Comparison of ENCODE assay signal across 1 cellular context in the genomic region with DNA sequence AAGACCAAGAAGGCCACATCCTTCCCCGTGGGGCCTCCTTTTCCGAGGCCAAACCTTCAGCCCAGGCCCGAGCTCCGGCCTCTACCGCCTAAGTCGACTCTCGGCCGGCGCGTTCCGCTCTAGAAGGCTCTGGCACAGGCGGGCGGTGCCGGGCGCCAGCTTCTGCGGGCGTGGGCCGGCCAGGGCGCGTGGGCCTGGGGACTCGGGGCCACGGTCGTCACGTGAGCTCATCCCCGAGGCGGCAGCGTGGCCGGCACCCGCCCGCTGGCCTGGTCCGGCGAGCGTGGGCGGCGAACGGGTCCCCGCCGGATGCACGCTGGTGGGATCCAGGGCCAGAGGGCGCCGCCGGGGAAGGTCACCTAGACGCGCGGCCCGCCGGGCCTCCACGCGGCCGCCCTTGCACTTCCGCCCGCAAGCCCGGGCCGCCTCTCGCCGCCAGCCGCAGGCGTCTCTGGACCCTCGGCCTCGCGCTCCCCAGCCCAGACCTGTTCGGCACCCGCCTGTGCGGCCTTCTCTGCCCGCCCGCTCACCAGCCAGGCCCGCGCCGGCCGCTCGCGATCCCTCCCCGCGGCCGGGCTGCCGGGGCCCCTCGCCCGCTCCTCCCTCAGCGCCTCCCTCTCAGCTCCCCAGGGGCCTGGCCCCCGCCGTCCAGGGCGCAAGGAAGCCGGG.
A peak's percentile ranks its signal among the peaks of the same experiment; 100 is the strongest.
TF ChIP-seq lines count a peak whose summit lies in the region.

No MANE protein-coding gene starts in this region.

TF ChIP-seq in HepG2, 621 proteins besides CTCF, POLR2A, EP300 and RAD21 (continued from another document and continues in another):
- TF ChIP-seq, protein P1, sequence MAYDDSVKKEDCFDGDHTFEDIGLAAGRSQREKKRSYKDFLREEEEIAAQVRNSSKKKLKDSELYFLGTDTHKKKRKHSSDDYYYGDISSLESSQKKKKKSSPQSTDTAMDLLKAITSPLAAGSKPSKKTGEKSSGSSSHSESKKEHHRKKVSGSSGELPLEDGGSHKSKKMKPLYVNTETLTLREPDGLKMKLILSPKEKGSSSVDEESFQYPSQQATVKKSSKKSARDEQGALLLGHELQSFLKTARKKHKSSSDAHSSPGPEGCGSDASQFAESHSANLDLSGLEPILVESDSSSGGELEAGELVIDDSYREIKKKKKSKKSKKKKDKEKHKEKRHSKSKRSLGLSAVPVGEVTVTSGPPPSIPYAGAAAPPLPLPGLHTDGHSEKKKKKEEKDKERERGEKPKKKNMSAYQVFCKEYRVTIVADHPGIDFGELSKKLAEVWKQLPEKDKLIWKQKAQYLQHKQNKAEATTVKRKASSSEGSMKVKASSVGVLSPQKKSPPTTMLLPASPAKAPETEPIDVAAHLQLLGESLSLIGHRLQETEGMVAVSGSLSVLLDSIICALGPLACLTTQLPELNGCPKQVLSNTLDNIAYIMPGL (CRISPR knock-in tag; IDR thresholded peaks at IDR 0.05; ENCODE audit: borderline replicate concordance in 1 of 2, low read depth in 1 of 2), result peak in 1 of 2 experiments; percentile 67; a peak in 1 of 4 replicates
- TF ChIP-seq, protein P2, sequence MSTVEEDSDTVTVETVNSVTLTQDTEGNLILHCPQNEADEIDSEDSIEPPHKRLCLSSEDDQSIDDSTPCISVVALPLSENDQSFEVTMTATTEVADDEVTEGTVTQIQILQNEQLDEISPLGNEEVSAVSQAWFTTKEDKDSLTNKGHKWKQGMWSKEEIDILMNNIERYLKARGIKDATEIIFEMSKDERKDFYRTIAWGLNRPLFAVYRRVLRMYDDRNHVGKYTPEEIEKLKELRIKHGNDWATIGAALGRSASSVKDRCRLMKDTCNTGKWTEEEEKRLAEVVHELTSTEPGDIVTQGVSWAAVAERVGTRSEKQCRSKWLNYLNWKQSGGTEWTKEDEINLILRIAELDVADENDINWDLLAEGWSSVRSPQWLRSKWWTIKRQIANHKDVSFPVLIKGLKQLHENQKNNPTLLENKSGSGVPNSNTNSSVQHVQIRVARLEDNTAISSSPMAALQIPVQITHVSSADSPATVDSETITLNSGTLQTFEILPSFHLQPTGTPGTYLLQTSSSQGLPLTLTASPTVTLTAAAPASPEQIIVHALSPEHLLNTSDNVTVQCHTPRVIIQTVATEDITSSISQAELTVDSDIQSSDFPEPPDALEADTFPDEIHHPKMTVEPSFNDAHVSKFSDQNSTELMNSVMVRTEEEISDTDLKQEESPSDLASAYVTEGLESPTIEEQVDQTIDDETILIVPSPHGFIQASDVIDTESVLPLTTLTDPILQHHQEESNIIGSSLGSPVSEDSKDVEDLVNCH (CRISPR knock-in tag; IDR thresholded peaks at IDR 0.05), result no peak
- TF ChIP-seq MAFK (conservative IDR thresholded peaks at IDR 0.05 in 1 of 2, IDR thresholded peaks at IDR 0.05 in 1 of 2; ENCODE audit: low read length in 2 of 2) (no peak), TSC22D2 (CRISPR knock-in tag; IDR thresholded peaks at IDR 0.05; ENCODE audit: borderline replicate concordance) (no peak), YY1 (IDR thresholded peaks at IDR 0.05; ENCODE audit: insufficient read depth, insufficient replicate concordance, low read depth, low read length) (peak; percentile 17), ZNF24 (IDR thresholded peaks at IDR 0.05) (no peak), NONO (IDR thresholded peaks at IDR 0.05) (no peak), NONO (CRISPR knock-in tag; conservative IDR thresholded peaks at IDR 0.05) (no peak), ZMYM2 (CRISPR knock-in tag; IDR thresholded peaks at IDR 0.05) (no peak), HOXA7 (CRISPR knock-in tag; IDR thresholded peaks at IDR 0.05) (no peak), RBFOX2 (IDR thresholded peaks at IDR 0.05; ENCODE audit: low read depth, low read length) (peak; percentile 91), ZNF562 (CRISPR knock-in tag; IDR thresholded peaks at IDR 0.05; ENCODE audit: borderline replicate concordance) (no peak), ZSCAN12 (CRISPR knock-in tag; IDR thresholded peaks at IDR 0.05) (no peak), ZMYM4 (CRISPR knock-in tag; IDR thresholded peaks at IDR 0.05) (no peak), MAFF (IDR thresholded peaks at IDR 0.05; ENCODE audit: low read depth, low read length) (no peak), MEIS2 (CRISPR knock-in tag; IDR thresholded peaks at IDR 0.05) (no peak), ZNF430 (CRISPR knock-in tag; IDR thresholded peaks at IDR 0.05) (no peak), ZNF441 (CRISPR knock-in tag; IDR thresholded peaks at IDR 0.05; ENCODE audit: borderline replicate concordance) (no peak; the same call in 1 of the 2 replicates), ZFY (CRISPR knock-in tag; IDR thresholded peaks at IDR 0.05) (peak; percentile 84), ZNF260 (CRISPR knock-in tag; IDR thresholded peaks at IDR 0.05; ENCODE audit: borderline replicate concordance, low read depth) (no peak), ZNF569 (CRISPR knock-in tag; IDR thresholded peaks at IDR 0.05; ENCODE audit: borderline replicate concordance) (no peak), TGIF2 (CRISPR knock-in tag; IDR thresholded peaks at IDR 0.05) (no peak), ZFP37 (CRISPR knock-in tag; IDR thresholded peaks at IDR 0.05; ENCODE audit: borderline replicate concordance) (no peak), SPEN (CRISPR knock-in tag; IDR thresholded peaks at IDR 0.05; ENCODE audit: low read depth) (peak; percentile 41; the same call in 1 of the 2 replicates), ZNF670 (CRISPR knock-in tag; IDR thresholded peaks at IDR 0.05; ENCODE audit: borderline replicate concordance) (no peak; the same call in 1 of the 2 replicates), HIVEP1 (CRISPR knock-in tag; IDR thresholded peaks at IDR 0.05) (no peak), ZBTB3 (CRISPR knock-in tag; IDR thresholded peaks at IDR 0.05; ENCODE audit: borderline replicate concordance, low read depth) (no peak), MLLT10 (CRISPR knock-in tag; IDR thresholded peaks at IDR 0.05) (no peak), ZNF709 (CRISPR knock-in tag; IDR thresholded peaks at IDR 0.05) (peak; percentile 53; the same call in 1 of the 2 replicates)
- TF ChIP-seq, protein P3, sequence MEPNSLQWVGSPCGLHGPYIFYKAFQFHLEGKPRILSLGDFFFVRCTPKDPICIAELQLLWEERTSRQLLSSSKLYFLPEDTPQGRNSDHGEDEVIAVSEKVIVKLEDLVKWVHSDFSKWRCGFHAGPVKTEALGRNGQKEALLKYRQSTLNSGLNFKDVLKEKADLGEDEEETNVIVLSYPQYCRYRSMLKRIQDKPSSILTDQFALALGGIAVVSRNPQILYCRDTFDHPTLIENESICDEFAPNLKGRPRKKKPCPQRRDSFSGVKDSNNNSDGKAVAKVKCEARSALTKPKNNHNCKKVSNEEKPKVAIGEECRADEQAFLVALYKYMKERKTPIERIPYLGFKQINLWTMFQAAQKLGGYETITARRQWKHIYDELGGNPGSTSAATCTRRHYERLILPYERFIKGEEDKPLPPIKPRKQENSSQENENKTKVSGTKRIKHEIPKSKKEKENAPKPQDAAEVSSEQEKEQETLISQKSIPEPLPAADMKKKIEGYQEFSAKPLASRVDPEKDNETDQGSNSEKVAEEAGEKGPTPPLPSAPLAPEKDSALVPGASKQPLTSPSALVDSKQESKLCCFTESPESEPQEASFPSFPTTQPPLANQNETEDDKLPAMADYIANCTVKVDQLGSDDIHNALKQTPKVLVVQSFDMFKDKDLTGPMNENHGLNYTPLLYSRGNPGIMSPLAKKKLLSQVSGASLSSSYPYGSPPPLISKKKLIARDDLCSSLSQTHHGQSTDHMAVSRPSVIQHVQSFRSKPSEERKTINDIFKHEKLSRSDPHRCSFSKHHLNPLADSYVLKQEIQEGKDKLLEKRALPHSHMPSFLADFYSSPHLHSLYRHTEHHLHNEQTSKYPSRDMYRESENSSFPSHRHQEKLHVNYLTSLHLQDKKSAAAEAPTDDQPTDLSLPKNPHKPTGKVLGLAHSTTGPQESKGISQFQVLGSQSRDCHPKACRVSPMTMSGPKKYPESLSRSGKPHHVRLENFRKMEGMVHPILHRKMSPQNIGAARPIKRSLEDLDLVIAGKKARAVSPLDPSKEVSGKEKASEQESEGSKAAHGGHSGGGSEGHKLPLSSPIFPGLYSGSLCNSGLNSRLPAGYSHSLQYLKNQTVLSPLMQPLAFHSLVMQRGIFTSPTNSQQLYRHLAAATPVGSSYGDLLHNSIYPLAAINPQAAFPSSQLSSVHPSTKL (CRISPR knock-in tag; IDR thresholded peaks at IDR 0.05), result no peak
- TF ChIP-seq, protein P4, sequence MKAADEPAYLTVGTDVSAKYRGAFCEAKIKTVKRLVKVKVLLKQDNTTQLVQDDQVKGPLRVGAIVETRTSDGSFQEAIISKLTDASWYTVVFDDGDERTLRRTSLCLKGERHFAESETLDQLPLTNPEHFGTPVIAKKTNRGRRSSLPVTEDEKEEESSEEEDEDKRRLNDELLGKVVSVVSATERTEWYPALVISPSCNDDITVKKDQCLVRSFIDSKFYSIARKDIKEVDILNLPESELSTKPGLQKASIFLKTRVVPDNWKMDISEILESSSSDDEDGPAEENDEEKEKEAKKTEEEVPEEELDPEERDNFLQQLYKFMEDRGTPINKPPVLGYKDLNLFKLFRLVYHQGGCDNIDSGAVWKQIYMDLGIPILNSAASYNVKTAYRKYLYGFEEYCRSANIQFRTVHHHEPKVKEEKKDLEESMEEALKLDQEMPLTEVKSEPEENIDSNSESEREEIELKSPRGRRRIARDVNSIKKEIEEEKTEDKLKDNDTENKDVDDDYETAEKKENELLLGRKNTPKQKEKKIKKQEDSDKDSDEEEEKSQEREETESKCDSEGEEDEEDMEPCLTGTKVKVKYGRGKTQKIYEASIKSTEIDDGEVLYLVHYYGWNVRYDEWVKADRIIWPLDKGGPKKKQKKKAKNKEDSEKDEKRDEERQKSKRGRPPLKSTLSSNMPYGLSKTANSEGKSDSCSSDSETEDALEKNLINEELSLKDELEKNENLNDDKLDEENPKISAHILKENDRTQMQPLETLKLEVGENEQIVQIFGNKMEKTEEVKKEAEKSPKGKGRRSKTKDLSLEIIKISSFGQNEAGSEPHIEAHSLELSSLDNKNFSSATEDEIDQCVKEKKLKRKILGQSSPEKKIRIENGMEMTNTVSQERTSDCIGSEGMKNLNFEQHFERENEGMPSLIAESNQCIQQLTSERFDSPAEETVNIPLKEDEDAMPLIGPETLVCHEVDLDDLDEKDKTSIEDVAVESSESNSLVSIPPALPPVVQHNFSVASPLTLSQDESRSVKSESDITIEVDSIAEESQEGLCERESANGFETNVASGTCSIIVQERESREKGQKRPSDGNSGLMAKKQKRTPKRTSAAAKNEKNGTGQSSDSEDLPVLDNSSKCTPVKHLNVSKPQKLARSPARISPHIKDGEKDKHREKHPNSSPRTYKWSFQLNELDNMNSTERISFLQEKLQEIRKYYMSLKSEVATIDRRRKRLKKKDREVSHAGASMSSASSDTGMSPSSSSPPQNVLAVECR (CRISPR knock-in tag; IDR thresholded peaks at IDR 0.05; ENCODE audit: borderline replicate concordance), result peak; percentile 22; the same call in 1 of the 2 replicates
- TF ChIP-seq, protein P5, sequence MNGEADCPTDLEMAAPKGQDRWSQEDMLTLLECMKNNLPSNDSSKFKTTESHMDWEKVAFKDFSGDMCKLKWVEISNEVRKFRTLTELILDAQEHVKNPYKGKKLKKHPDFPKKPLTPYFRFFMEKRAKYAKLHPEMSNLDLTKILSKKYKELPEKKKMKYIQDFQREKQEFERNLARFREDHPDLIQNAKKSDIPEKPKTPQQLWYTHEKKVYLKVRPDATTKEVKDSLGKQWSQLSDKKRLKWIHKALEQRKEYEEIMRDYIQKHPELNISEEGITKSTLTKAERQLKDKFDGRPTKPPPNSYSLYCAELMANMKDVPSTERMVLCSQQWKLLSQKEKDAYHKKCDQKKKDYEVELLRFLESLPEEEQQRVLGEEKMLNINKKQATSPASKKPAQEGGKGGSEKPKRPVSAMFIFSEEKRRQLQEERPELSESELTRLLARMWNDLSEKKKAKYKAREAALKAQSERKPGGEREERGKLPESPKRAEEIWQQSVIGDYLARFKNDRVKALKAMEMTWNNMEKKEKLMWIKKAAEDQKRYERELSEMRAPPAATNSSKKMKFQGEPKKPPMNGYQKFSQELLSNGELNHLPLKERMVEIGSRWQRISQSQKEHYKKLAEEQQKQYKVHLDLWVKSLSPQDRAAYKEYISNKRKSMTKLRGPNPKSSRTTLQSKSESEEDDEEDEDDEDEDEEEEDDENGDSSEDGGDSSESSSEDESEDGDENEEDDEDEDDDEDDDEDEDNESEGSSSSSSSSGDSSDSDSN (CRISPR knock-in tag; IDR thresholded peaks at IDR 0.05), result peak; percentile 72; the same call in 1 of the 2 replicates
- TF ChIP-seq, protein P6, sequence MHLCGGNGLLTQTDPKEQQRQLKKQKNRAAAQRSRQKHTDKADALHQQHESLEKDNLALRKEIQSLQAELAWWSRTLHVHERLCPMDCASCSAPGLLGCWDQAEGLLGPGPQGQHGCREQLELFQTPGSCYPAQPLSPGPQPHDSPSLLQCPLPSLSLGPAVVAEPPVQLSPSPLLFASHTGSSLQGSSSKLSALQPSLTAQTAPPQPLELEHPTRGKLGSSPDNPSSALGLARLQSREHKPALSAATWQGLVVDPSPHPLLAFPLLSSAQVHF (CRISPR knock-in tag; IDR thresholded peaks at IDR 0.05), result no peak
- TF ChIP-seq, protein P7, sequence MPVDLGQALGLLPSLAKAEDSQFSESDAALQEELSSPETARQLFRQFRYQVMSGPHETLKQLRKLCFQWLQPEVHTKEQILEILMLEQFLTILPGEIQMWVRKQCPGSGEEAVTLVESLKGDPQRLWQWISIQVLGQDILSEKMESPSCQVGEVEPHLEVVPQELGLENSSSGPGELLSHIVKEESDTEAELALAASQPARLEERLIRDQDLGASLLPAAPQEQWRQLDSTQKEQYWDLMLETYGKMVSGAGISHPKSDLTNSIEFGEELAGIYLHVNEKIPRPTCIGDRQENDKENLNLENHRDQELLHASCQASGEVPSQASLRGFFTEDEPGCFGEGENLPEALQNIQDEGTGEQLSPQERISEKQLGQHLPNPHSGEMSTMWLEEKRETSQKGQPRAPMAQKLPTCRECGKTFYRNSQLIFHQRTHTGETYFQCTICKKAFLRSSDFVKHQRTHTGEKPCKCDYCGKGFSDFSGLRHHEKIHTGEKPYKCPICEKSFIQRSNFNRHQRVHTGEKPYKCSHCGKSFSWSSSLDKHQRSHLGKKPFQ (CRISPR knock-in tag; IDR thresholded peaks at IDR 0.05; ENCODE audit: insufficient replicate concordance), result no peak
- TF ChIP-seq, protein P8, sequence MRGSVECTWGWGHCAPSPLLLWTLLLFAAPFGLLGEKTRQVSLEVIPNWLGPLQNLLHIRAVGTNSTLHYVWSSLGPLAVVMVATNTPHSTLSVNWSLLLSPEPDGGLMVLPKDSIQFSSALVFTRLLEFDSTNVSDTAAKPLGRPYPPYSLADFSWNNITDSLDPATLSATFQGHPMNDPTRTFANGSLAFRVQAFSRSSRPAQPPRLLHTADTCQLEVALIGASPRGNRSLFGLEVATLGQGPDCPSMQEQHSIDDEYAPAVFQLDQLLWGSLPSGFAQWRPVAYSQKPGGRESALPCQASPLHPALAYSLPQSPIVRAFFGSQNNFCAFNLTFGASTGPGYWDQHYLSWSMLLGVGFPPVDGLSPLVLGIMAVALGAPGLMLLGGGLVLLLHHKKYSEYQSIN (CRISPR knock-in tag; IDR thresholded peaks at IDR 0.05; ENCODE audit: borderline replicate concordance), result no peak
- TF ChIP-seq, protein P9, sequence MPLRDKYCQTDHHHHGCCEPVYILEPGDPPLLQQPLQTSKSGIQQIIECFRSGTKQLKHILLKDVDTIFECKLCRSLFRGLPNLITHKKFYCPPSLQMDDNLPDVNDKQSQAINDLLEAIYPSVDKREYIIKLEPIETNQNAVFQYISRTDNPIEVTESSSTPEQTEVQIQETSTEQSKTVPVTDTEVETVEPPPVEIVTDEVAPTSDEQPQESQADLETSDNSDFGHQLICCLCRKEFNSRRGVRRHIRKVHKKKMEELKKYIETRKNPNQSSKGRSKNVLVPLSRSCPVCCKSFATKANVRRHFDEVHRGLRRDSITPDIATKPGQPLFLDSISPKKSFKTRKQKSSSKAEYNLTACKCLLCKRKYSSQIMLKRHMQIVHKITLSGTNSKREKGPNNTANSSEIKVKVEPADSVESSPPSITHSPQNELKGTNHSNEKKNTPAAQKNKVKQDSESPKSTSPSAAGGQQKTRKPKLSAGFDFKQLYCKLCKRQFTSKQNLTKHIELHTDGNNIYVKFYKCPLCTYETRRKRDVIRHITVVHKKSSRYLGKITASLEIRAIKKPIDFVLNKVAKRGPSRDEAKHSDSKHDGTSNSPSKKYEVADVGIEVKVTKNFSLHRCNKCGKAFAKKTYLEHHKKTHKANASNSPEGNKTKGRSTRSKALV (CRISPR knock-in tag; IDR thresholded peaks at IDR 0.05), result no peak
